In the genomic region with DNA sequence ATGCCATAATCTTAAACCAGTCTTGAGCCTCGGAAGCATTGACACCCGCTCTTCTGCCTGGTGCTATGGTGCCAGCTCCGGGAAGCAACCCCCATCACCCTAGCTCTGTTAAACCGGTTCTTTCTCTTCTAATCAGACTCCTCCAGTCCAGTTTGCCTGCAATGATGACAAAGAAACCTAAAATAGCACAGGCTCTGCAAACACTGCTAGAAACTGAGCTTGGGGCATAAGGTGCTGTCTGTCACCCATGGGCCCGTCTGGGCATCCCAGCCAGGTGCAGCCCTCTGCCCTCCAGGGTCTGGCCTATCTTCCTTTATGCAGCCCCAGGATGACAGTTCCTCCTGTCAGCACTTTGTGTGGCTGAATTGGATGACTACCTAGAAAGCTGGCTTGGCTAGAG, we compare ENCODE assay signal across 9 cellular contexts. TPM values are rescaled to one million over a fixed set of nuclear protein-coding genes. Genes with fewer than 3 reads are reported as not detected.
DNase-seq lines count a peak whose midpoint lies in the region; ATAC-seq and TF ChIP-seq lines count a peak whose summit lies in the region.
"Had no signal": no experiment of that assay in that cellular context is flagged by ENCODE, and none has a peak within 500 bp of the region (broad histone marks: within the 10 kb centered on the region; RNA-seq: fewer than 3 reads in every experiment).

No MANE protein-coding gene starts in this region.

- H3K4me2 ChIP-seq in IMR-90 (ENCODE audit: low read depth, low read length), result no peak overlapping the region

- H2BK5ac ChIP-seq in IMR-90 (ENCODE audit: low read depth, low read length, poor library complexity, severe bottlenecking), result peak overlapping the region; percentile 96

- H4K91ac ChIP-seq in IMR-90 (ENCODE audit: insufficient read depth, low read depth, low read length), result peak overlapping the region; percentile 89

- TF ChIP-seq EP300 in suprapubic skin (IDR thresholded peaks at IDR 0.05), result no peak

- peak overlapping the region; percentile 89 for H2BK20ac ChIP-seq in IMR-90 (ENCODE audit: low read depth, low read length)

- ATAC-seq in IMR-90 (ENCODE audit: low read depth) (no peak), left colon (peak; percentile 9), HG03139 (IDR thresholded peaks at IDR 0.05; ENCODE audit: unreplicated experiment) (no peak)

- H3K9me3 ChIP-seq in IMR-90 (ENCODE audit: control insufficient read depth, insufficient read depth, low read length) (no peaks in the 10 kb centered on the region), ascending aorta (no peaks in the 10 kb centered on the region), suprapubic skin (no peaks in the 10 kb centered on the region), HAP-1 (no peaks in the 10 kb centered on the region)

- peaks cover 41% of the 10 kb centered on the region for H3K4me1 ChIP-seq in IMR-90 (ENCODE audit: control insufficient read depth, insufficient read depth, low read length)
- H3K4me1 ChIP-seq in ascending aorta, result peaks cover 19 to 38% of the 10 kb centered on the region in 2 donors
- H3K4me1 ChIP-seq in suprapubic skin, result peaks cover 61% of the 10 kb centered on the region
- peaks cover 14% of the 10 kb centered on the region for H3K4me1 ChIP-seq in HAP-1

- TF ChIP-seq POLR2A in IMR-90 (IDR thresholded peaks at IDR 0.05; ENCODE audit: low read depth, low read length), result no peak
- TF ChIP-seq POLR2A in suprapubic skin (IDR thresholded peaks at IDR 0.05), result no peak

- peak overlapping the region; percentile 85 to 86 for H4K8ac ChIP-seq in IMR-90 (ENCODE audit: low read depth in 2 of 2, low read length in 2 of 2)

- in situ Hi-C loops in IMR-90 (cut with MboI; ENCODE audit: low sequenced_read_pairs) (loop anchor here (5.0 kb wide), 2 partner anchors 49 to 194 kb away; no protein-coding TSS in a partner anchor), HAP-1 (cut with MboI; ENCODE audit: low sequenced_read_pairs) (loop anchor here (5.0 kb wide), 1 partner anchor 194 kb away; no protein-coding TSS in a partner anchor)

- DNase-seq in IMR-90 (peak; percentile 21), ascending aorta (ENCODE audit: low spot score in 2 of 2) (no peak), left colon (no peak), suprapubic skin (ENCODE audit: low spot score in 2 of 2) (no peak), GF-D8 (lab: John Stamatoyannopoulos, UW) (no peak), HAP-1 (ENCODE audit: low spot score in 2 of 2) (no peak), mesenteric fat pad (ENCODE audit: low spot score) (no peak)
- DNase-seq: activated naive CD4-positive, alpha-beta T cell treated with anti-CD3 and anti-CD28 coated beads, Interleukin-2, amount 10 ng/mL, durations not matched to agents 7 days and 5 days had no signal

- H3K9me1 ChIP-seq in IMR-90 (ENCODE audit: insufficient read depth, low read length), result peaks cover 26% of the 10 kb centered on the region

- peak overlapping the region; percentile 85 for H3K18ac ChIP-seq in IMR-90 (ENCODE audit: low read depth, low read length)

- H3K23ac ChIP-seq in IMR-90 (ENCODE audit: low read depth, low read length), result peak overlapping the region; percentile 81

- no peaks in the 10 kb centered on the region for H3K27me3 ChIP-seq in IMR-90 (ENCODE audit: control insufficient read depth, insufficient read depth, low read length)
- H3K27me3 ChIP-seq in ascending aorta, result no peaks in the 10 kb centered on the region
- no peaks in the 10 kb centered on the region for H3K27me3 ChIP-seq in suprapubic skin
- H3K27me3 ChIP-seq in HAP-1 (ENCODE audit: low read depth), result no peaks in the 10 kb centered on the region

- H2AK5ac ChIP-seq in IMR-90 (ENCODE audit: low read depth, low read length), result peak overlapping the region; percentile 95

- H3K4me3 ChIP-seq in IMR-90 (ENCODE audit: insufficient read depth, low read depth, low read length) (no peak overlapping the region), ascending aorta (peak overlapping the region in 1 of 2 donors; percentile 5), suprapubic skin (no peak overlapping the region), HAP-1 (no peak overlapping the region)

- H2AFZ ChIP-seq in IMR-90 (replicated peaks; ENCODE audit: low read length, poor library complexity), result peak overlapping the region; percentile 9

- H2AK9ac ChIP-seq in IMR-90 (replicated peaks; ENCODE audit: low read depth, low read length, poor library complexity), result peak overlapping the region; percentile 75

- H3K79me1 ChIP-seq in IMR-90 (ENCODE audit: low read depth in 1 of 2, low read length in 2 of 2), result peaks cover 6 to 45% of the 10 kb centered on the region in 2 experiments; a peak in 3 of 4 replicates

- H4K5ac ChIP-seq in IMR-90 (ENCODE audit: low read depth, low read length), result peak overlapping the region; percentile 77

- intact Hi-C loops in IMR-90 (cut with micrococcal nuclease), result no loop called here
- intact Hi-C loops in ascending aorta (cut with DNase I), result loop anchor here (5.0 kb wide), 3 partner anchors 69 to 349 kb away; partner anchors contain the start of genes ADK and AP3M1
- intact Hi-C loops in left colon (cut with DNase I, micrococcal nuclease), result loop anchor here (5.0 to 10.0 kb wide), 3 partner anchors 54 to 206 kb away; no protein-coding TSS in a partner anchor

- TF ChIP-seq CTCF in IMR-90 (conservative IDR thresholded peaks at IDR 0.05; ENCODE audit: low read depth, low read length) (no peak), ascending aorta (IDR thresholded peaks at IDR 0.05) (no peak), suprapubic skin (IDR thresholded peaks at IDR 0.05) (no peak)

- no TSS peak for BruUV-seq in IMR-90 (replicated peaks; lab: Mats Ljungman, UMichigan)

- peak overlapping the region; percentile 58 for H3K56ac ChIP-seq in IMR-90 (ENCODE audit: extremely low read depth, insufficient read depth, low read length)

- POLR2A ChIA-PET in IMR-90 (lab: Charles Lee; ENCODE audit: unreplicated experiment), result interaction anchor here (0.7 to 4.9 kb wide), 6 partner anchors 10 to 29 kb away, joined by 3 to 34 read pairs (median 6); partner anchors contain the start of gene PLAU

- peak overlapping the region; percentile 99 for H3K4ac ChIP-seq in IMR-90 (ENCODE audit: low read depth, low read length)

- H3K14ac ChIP-seq in IMR-90 (replicated peaks; ENCODE audit: low read depth, low read length), result peak overlapping the region; percentile 84

- H2BK15ac ChIP-seq in IMR-90 (ENCODE audit: low read depth, low read length), result peak overlapping the region; percentile 87

- H3K36me3 ChIP-seq in IMR-90 (ENCODE audit: control insufficient read depth, insufficient read depth, low read length), result no peaks in the 10 kb centered on the region
- H3K36me3 ChIP-seq in ascending aorta, result no peaks in the 10 kb centered on the region
- no peaks in the 10 kb centered on the region for H3K36me3 ChIP-seq in suprapubic skin
- no peaks in the 10 kb centered on the region for H3K36me3 ChIP-seq in HAP-1 (replicated peaks)

- 86% methylated on average over 3 of the region's 5 CpGs; no CpG with 5 or more reads in 1 of the 2 experiments for WGBS in IMR-90 (ENCODE audit: extremely low coverage in 2 of 2, insufficient read length in 1 of 2), 2 experiments
- WGBS in suprapubic skin, result 47% methylated on average over 5 of the region's 5 CpGs

- H2BK120ac ChIP-seq in IMR-90 (ENCODE audit: low read depth, low read length), result peak overlapping the region; percentile 99

- H3K27ac ChIP-seq in IMR-90 (ENCODE audit: insufficient read depth, low read length) (peak overlapping the region; percentile 73), ascending aorta (peak overlapping the region; percentile 86 to 91), suprapubic skin (peak overlapping the region; percentile 92)

- H4K20me1 ChIP-seq in IMR-90 (ENCODE audit: insufficient read depth, low read length), result no peaks in the 10 kb centered on the region; the same call in 1 of the 2 replicates

- peak overlapping the region; percentile 44 for H3K9ac ChIP-seq in IMR-90 (ENCODE audit: low read depth, low read length)

- dilution Hi-C loops in IMR-90 (cut with HindIII; ENCODE audit: low sequenced_read_pairs, unreplicated experiment), result no loop called here

- TF ChIP-seq RAD21 in IMR-90 (IDR thresholded peaks at IDR 0.05; ENCODE audit: low read length), result no peak

- CTCF ChIA-PET in IMR-90 (lab: Yijun Ruan, JAX), result interaction anchor here (1.4 to 5.0 kb wide), 2 partner anchors 17 to 52 kb away, joined by 4 to 38 read pairs; no protein-coding TSS in a partner anchor

TF ChIP-seq in IMR-90, 13 proteins besides CTCF, POLR2A, EP300 and RAD21 (continues in another document):
- TF ChIP-seq RFX5 (IDR thresholded peaks at IDR 0.05; ENCODE audit: low read depth, low read length) (no peak), ELK1 (IDR thresholded peaks at IDR 0.05; ENCODE audit: borderline replicate concordance, low read depth, low read length) (no peak), MAZ (IDR thresholded peaks at IDR 0.05; ENCODE audit: borderline replicate concordance, low read depth, low read length) (no peak), NFE2L2 (IDR thresholded peaks at IDR 0.05; ENCODE audit: low read depth, low read length) (no peak)

RNA-seq across cellular contexts. Expression of gene CAMK2G, which starts 14.2 kb away (rescaled TPM):
- 18.9 and 20.4 TPM in 2 replicates for total RNA-seq in IMR-90 (2012; rRNA removed)
- polyA plus RNA-seq in IMR-90 (2012; rRNA removed), result 24.0 and 25.4 TPM in 2 replicates
- 19.3 and 21.1 TPM in 2 replicates for polyA plus RNA-seq in IMR-90 (2012; cell fraction: cytosol; rRNA removed)
- 51.4 and 75.4 TPM in 2 replicates for polyA plus RNA-seq in IMR-90 (2012; cell fraction: nucleus; rRNA removed; ENCODE audit: low replicate concordance)
- 60.3 TPM for total RNA-seq in ascending aorta
- 10 to 100 TPM; 52.3 to 56.1 TPM for total RNA-seq in left colon
- 10 to 100 TPM; 16.9 to 35.2 (median 20.6) TPM for total RNA-seq in suprapubic skin
- 24.2 TPM for total RNA-seq in mesenteric fat pad

RNA-seq across cellular contexts. Expression of gene PLAU, which starts 22.4 kb away (rescaled TPM):
- total RNA-seq in IMR-90 (2012; rRNA removed), result 115 and 123 TPM in 2 replicates
- polyA plus RNA-seq in IMR-90 (2012; rRNA removed), result 230 and 283 TPM in 2 replicates
- 215 and 255 TPM in 2 replicates for polyA plus RNA-seq in IMR-90 (2012; cell fraction: cytosol; rRNA removed)
- 331 and 562 TPM in 2 replicates for polyA plus RNA-seq in IMR-90 (2012; cell fraction: nucleus; rRNA removed; ENCODE audit: low replicate concordance)
- 1.5 TPM for total RNA-seq in ascending aorta
- total RNA-seq in left colon, result 1 to 10 TPM; 3.5 to 7.1 TPM
- total RNA-seq in suprapubic skin, result 10 to 100 TPM in 2 of 4 donors, 1 to 10 TPM in 2; 8.4 to 19.1 (median 10.8) TPM
- total RNA-seq in mesenteric fat pad, result 64.7 TPM
